In genomic region chr11:60378359-60378758, GRCh38 we compare ENCODE assay signal across 8 cellular contexts. TPM values are rescaled to one million over a fixed set of nuclear protein-coding genes. Genes with fewer than 3 reads are reported as not detected.
DNase-seq lines count a peak whose midpoint lies in the region; ATAC-seq and TF ChIP-seq lines count a peak whose summit lies in the region.

Gene MS4A7, plus strand, starts transcription at chr11:60378532. Its CDS starts 4,610 bp downstream, at chr11:60383142.

- no TSS peak for BruUV-seq in Calu3 (replicated peaks; lab: Mats Ljungman, UMichigan)

- peaks cover 43% of the 10 kb centered on the region for H3K9me3 ChIP-seq in BLaER1

- intact Hi-C loops in Calu3 (cut with micrococcal nuclease; ENCODE audit: unreplicated experiment) = no loop called here

- peak within 1 kb of the TSS; percentile 91 for H3K27ac ChIP-seq in BLaER1
- H3K27ac ChIP-seq in cingulate gyrus (ENCODE audit: low read depth, low read length) = peak within 1 kb of the TSS; percentile 57

- no peaks in the 10 kb centered on the region for H4K20me1 ChIP-seq in BLaER1

- no peak for TF ChIP-seq CTCF in Calu3 (IDR thresholded peaks at IDR 0.05; ENCODE audit: unreplicated experiment)

- H3K9ac ChIP-seq in BLaER1 = peak within 1 kb of the TSS; percentile 59

- peak; percentile 93 for ATAC-seq in GM19452 (IDR thresholded peaks at IDR 0.05; ENCODE audit: unreplicated experiment)
- peak; percentile 87 for ATAC-seq in HG03460 (IDR thresholded peaks at IDR 0.05; ENCODE audit: unreplicated experiment)
- peak; percentile 97 for ATAC-seq in stimulated activated memory B cell treated with anti-CD40 and anti-IgM and Interleukin-4, amounts not matched to agents 10 μg/mL and 1 μg/mL and 100 μg/mL, for 72 hours

- peaks cover 5% of the 10 kb centered on the region for H3K9me3 Mint-ChIP-seq in stimulated activated memory B cell treated with anti-CD40 and anti-IgM and Interleukin-4, amounts not matched to agents 10 μg/mL and 1 μg/mL and 100 μg/mL, for 72 hours
- H3K9me3 Mint-ChIP-seq in Calu3 (ENCODE audit: low read depth, unreplicated experiment) = no peaks in the 10 kb centered on the region

- no peak for DNase-seq in DMS 273 (lab: John Stamatoyannopoulos, UW; ENCODE audit: unreplicated experiment)
- no peak for DNase-seq in Calu3
- DNase-seq in NCI-H2107 (lab: John Stamatoyannopoulos, UW) = no peak

- peaks cover 46% of the 10 kb centered on the region for H3K4me1 ChIP-seq in BLaER1

- CTCF ChIA-PET in Calu3 (lab: Charles Lee) = no interaction called here

- peak within 1 kb of the TSS; percentile 37 for H3K4me3 ChIP-seq in BLaER1

- peak within 1 kb of the TSS; percentile 91 for H3K27ac Mint-ChIP-seq in stimulated activated memory B cell treated with anti-CD40 and anti-IgM and Interleukin-4, amounts not matched to agents 10 μg/mL and 1 μg/mL and 100 μg/mL, for 72 hours
- H3K27ac Mint-ChIP-seq in Calu3 (ENCODE audit: unreplicated experiment) = no peak within 1 kb of the TSS

- peaks cover 5% of the 10 kb centered on the region for H3K36me3 Mint-ChIP-seq in stimulated activated memory B cell treated with anti-CD40 and anti-IgM and Interleukin-4, amounts not matched to agents 10 μg/mL and 1 μg/mL and 100 μg/mL, for 72 hours
- no peaks in the 10 kb centered on the region for H3K36me3 Mint-ChIP-seq in Calu3 (ENCODE audit: insufficient read depth, unreplicated experiment)

- H3K36me3 ChIP-seq in BLaER1 = peaks cover 8% of the 10 kb centered on the region

- H3K4me1 Mint-ChIP-seq in stimulated activated memory B cell treated with anti-CD40 and anti-IgM and Interleukin-4, amounts not matched to agents 10 μg/mL and 1 μg/mL and 100 μg/mL, for 72 hours = peaks cover 67% of the 10 kb centered on the region
- peaks cover 9% of the 10 kb centered on the region for H3K4me1 Mint-ChIP-seq in Calu3 (ENCODE audit: low read depth, unreplicated experiment)

- peak within 1 kb of the TSS; percentile 82 for H3K4me3 Mint-ChIP-seq in stimulated activated memory B cell treated with anti-CD40 and anti-IgM and Interleukin-4, amounts not matched to agents 10 μg/mL and 1 μg/mL and 100 μg/mL, for 72 hours
- H3K4me3 Mint-ChIP-seq in Calu3 (ENCODE audit: low read depth, unreplicated experiment) = no peak within 1 kb of the TSS

- H3K27me3 Mint-ChIP-seq in stimulated activated memory B cell treated with anti-CD40 and anti-IgM and Interleukin-4, amounts not matched to agents 10 μg/mL and 1 μg/mL and 100 μg/mL, for 72 hours = no peaks in the 10 kb centered on the region
- peaks cover 34% of the 10 kb centered on the region for H3K27me3 Mint-ChIP-seq in Calu3 (ENCODE audit: unreplicated experiment)

- peak within 1 kb of the TSS; percentile 87 for H3K4me2 ChIP-seq in BLaER1

- no peaks in the 10 kb centered on the region for H3K27me3 ChIP-seq in BLaER1

RNA-seq across cellular contexts. Expression of gene MS4A7, which starts in this region (rescaled TPM):
- not detected in 2 replicates for total RNA-seq in Calu3 (2022)
